28 cellular contexts compared by ENCODE assay signal in the genomic region with DNA sequence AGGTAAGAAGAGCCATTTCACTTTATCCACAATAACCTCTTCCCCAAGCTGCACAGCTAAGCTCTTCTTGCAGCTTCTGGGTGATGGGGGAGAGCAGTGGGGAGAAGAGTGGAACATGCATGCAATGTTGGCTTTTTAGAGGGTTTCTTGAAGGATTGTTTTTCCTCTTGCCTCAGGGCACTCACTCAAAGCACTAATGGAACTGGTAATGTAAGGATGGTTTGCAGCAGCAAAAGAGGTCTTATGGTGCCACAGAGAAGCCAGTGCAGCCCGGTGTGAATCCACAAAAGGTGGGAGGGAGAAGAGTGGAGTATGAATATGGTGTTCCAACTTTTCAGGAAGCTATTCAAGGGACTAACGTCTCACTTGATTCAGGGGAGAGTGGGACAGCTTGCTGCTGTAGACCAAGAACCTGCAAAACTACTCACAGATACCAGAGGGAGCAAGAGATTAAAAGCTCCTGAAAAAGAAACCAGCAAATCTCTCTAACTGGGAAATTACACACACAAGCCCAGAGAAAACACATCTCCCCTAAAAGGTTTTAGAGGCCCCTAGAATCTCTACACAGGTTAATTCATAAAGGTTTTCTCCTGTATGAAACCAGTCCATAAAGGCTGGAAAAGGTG.
DNase-seq lines count a peak whose midpoint lies in the region; ATAC-seq and TF ChIP-seq lines count a peak whose summit lies in the region.
"Had no signal": no experiment of that assay in that cellular context is flagged by ENCODE, and none has a peak within 500 bp of the region (broad histone marks: within the 10 kb centered on the region; RNA-seq: fewer than 3 reads in every experiment).

No MANE protein-coding gene starts in this region.

- no CpG with 5 or more reads among the region's 2 CpGs for WGBS in H9 (ENCODE audit: extremely low coverage, insufficient read length, low lambda C conversion rate)
- WGBS in trophoblast cell (ENCODE audit: extremely low coverage, insufficient coverage, insufficient read length) = no CpG with 5 or more reads among the region's 2 CpGs

- TF ChIP-seq CTCF in H9 (conservative IDR thresholded peaks at IDR 0.05) (peak; percentile 38; the same call in 2 of the 3 replicates), fibroblast of villous mesenchyme (IDR thresholded peaks at IDR 0.05; ENCODE audit: insufficient read depth, low read depth, low read length) (peak; percentile 33), lower lobe of right lung (IDR thresholded peaks at IDR 0.05) (no peak), A673 (conservative IDR thresholded peaks at IDR 0.05; ENCODE audit: low read depth, low read length) (no peak)

- H3K27ac Mint-ChIP-seq in H9 = peak overlapping the region; percentile 15 to 73 (median 44); a peak in 6 of 7 replicates
- H3K27ac Mint-ChIP-seq: naive thymus-derived CD8-positive, alpha-beta T cell; stimulated activated naive CD8-positive, alpha-beta T cell treated with anti-CD3 and anti-CD28 coated beads, Interleukin-15, Interleukin-2, amounts not matched to agents 100 ng/mL and 50 ng/mL, for 24 hours had no signal

- H3K27ac ChIP-seq in H9 (ENCODE audit: insufficient read length, low read depth, low read length) (no peak overlapping the region), trophoblast cell (ENCODE audit: low read depth, low read length) (no peak overlapping the region), lower lobe of right lung (no peak overlapping the region), A673 (ENCODE audit: low read depth, low read length, poor library complexity, severe bottlenecking) (no peak overlapping the region)
- H3K27ac ChIP-seq: ascending aorta, coronary artery, transverse colon, VCaP had no signal

- H3K36me3 ChIP-seq in trophoblast cell (ENCODE audit: control insufficient read depth in 1 of 2, insufficient read depth in 2 of 2, low read length in 2 of 2) = no peaks in the 10 kb centered on the region
- H3K36me3 ChIP-seq in lower lobe of right lung = no peaks in the 10 kb centered on the region
- no peaks in the 10 kb centered on the region for H3K36me3 ChIP-seq in A673 (ENCODE audit: insufficient read depth, low read length, poor library complexity, severe bottlenecking)
- H3K36me3 ChIP-seq: ascending aorta, transverse colon had no signal

- peaks cover 9 to 20% (median 11%) of the 10 kb centered on the region in 3 experiments; a peak in 5 of 7 replicates for H3K36me3 Mint-ChIP-seq in H9 (ENCODE audit: insufficient read depth in 1 of 3, low read depth in 3 of 3)
- H3K36me3 Mint-ChIP-seq in activated T-cell treated with anti-CD3 and anti-CD28 coated beads, Interleukin-2, amount 50 U/mL, for 4 hours (ENCODE audit: insufficient read depth) = peaks cover 2% of the 10 kb centered on the region

- no peaks in the 10 kb centered on the region; the same call in 1 of the 2 replicates for H3K4me1 ChIP-seq in H9 (ENCODE audit: insufficient read depth, low read length)
- peaks cover 0 to 5% of the 10 kb centered on the region in 2 experiments for H3K4me1 ChIP-seq in trophoblast cell (ENCODE audit: control insufficient read depth in 1 of 2, insufficient read depth in 2 of 2, low read length in 2 of 2)
- H3K4me1 ChIP-seq in lower lobe of right lung = no peaks in the 10 kb centered on the region
- H3K4me1 ChIP-seq in A673 (ENCODE audit: insufficient read depth, low read length, poor library complexity, severe bottlenecking) = no peaks in the 10 kb centered on the region
- H3K4me1 ChIP-seq: ascending aorta, Caco-2, transverse colon had no signal

- H4K12ac ChIP-seq in trophoblast cell (ENCODE audit: low read depth, low read length) = no peak overlapping the region

- no peak overlapping the region for H3K56ac ChIP-seq in H9 (ENCODE audit: insufficient read length, low read depth, low read length)

- no peaks in the 10 kb centered on the region; a peak in 1 of 5 replicates for H3K9me3 Mint-ChIP-seq in H9
- no peaks in the 10 kb centered on the region for H3K9me3 Mint-ChIP-seq in activated T-cell treated with anti-CD3 and anti-CD28 coated beads, Interleukin-2, amount 50 U/mL, for 4 hours
- H3K9me3 Mint-ChIP-seq: naive thymus-derived CD8-positive, alpha-beta T cell; stimulated activated naive CD8-positive, alpha-beta T cell treated with anti-CD3 and anti-CD28 coated beads, Interleukin-15, Interleukin-2, amounts not matched to agents 100 ng/mL and 50 ng/mL, for 24 hours had no signal

- H2BK12ac ChIP-seq in H9 (ENCODE audit: insufficient read length, low read depth, low read length) (no peak overlapping the region), trophoblast cell (ENCODE audit: low read length) (no peak overlapping the region)

- no peak overlapping the region for H2AK5ac ChIP-seq in H9 (ENCODE audit: insufficient read length, low read length)
- H2AK5ac ChIP-seq in trophoblast cell (ENCODE audit: low read length) = no peak overlapping the region

- no peak overlapping the region for H3K4me2 ChIP-seq in H9 (ENCODE audit: insufficient read depth, insufficient read length, low read length)
- peak overlapping the region; percentile 48 for H3K4me2 ChIP-seq in trophoblast cell (ENCODE audit: low read length)

- no peak overlapping the region for H2BK15ac ChIP-seq in H9 (ENCODE audit: low read depth, low read length)

- H3K9ac ChIP-seq in H9 (ENCODE audit: extremely low read depth, insufficient read length, low read length) = no peak overlapping the region
- no peak overlapping the region for H3K9ac ChIP-seq in trophoblast cell (ENCODE audit: low read length)

- CTCF ChIA-PET in A673 (lab: Charles Lee) = no interaction called here

- H2BK5ac ChIP-seq in H9 (ENCODE audit: insufficient read length, low read length) = no peak overlapping the region
- no peak overlapping the region for H2BK5ac ChIP-seq in trophoblast cell (ENCODE audit: low read depth, low read length, poor library complexity)

- no peaks in the 10 kb centered on the region for H4K20me1 ChIP-seq in H9 (ENCODE audit: control insufficient read depth, insufficient read depth, insufficient read length)

- H2AFZ ChIP-seq in H9 (ENCODE audit: low read length) = no peak overlapping the region
- no peak overlapping the region for H2AFZ ChIP-seq in trophoblast cell (ENCODE audit: insufficient read depth, low read length, poor library complexity)

- H4K91ac ChIP-seq in H9 (ENCODE audit: insufficient read length, low read depth, low read length) (no peak overlapping the region), trophoblast cell (ENCODE audit: low read depth, low read length) (no peak overlapping the region)

- H3K4ac ChIP-seq in H9 (ENCODE audit: low read depth, low read length) (no peak overlapping the region), trophoblast cell (ENCODE audit: low read depth, low read length) (no peak overlapping the region)

- H3K27me3 ChIP-seq in H9 (ENCODE audit: insufficient read depth, low read length) (no peaks in the 10 kb centered on the region), trophoblast cell (ENCODE audit: insufficient read depth, low read length) (no peaks in the 10 kb centered on the region), lower lobe of right lung (ENCODE audit: low read depth) (no peaks in the 10 kb centered on the region), A673 (replicated peaks; ENCODE audit: insufficient read depth, low read depth, low read length, poor library complexity) (no peaks in the 10 kb centered on the region)
- H3K27me3 ChIP-seq: ascending aorta, transverse colon had no signal

- no peak overlapping the region for H4K8ac ChIP-seq in H9 (replicated peaks; ENCODE audit: insufficient read length, low read depth, low read length)
- no peak overlapping the region for H4K8ac ChIP-seq in trophoblast cell (ENCODE audit: low read depth, low read length)

- H3K23me2 ChIP-seq in H9 (ENCODE audit: insufficient read length, low read depth, low read length, poor library complexity, severe bottlenecking) = no peaks in the 10 kb centered on the region

- no peak overlapping the region for H3K4me3 Mint-ChIP-seq in H9
- no peak overlapping the region for H3K4me3 Mint-ChIP-seq in activated T-cell treated with anti-CD3 and anti-CD28 coated beads, Interleukin-2, amount 50 U/mL, for 4 hours
- H3K4me3 Mint-ChIP-seq: naive thymus-derived CD8-positive, alpha-beta T cell; stimulated activated naive CD8-positive, alpha-beta T cell treated with anti-CD3 and anti-CD28 coated beads, Interleukin-15, Interleukin-2, amounts not matched to agents 100 ng/mL and 50 ng/mL, for 24 hours had no signal

- H3K4me3 ChIP-seq in fibroblast of villous mesenchyme (ENCODE audit: low read depth, low read length) (no peak overlapping the region), trophoblast cell (ENCODE audit: low read depth, low read length) (no peak overlapping the region), lower lobe of right lung (no peak overlapping the region), A673 (ENCODE audit: low read depth, low read length, poor library complexity, severe bottlenecking) (no peak overlapping the region)
- H3K4me3 ChIP-seq: ascending aorta, coronary artery, transverse colon had no signal

- no peak overlapping the region for H3T11ph ChIP-seq in H9 (ENCODE audit: low read length)

- POLR2A ChIA-PET in A673 (lab: Charles Lee; ENCODE audit: low non-redundant PET) = no interaction called here

- H3K18ac ChIP-seq in H9 (ENCODE audit: insufficient read length, low read depth, low read length) (no peak overlapping the region), trophoblast cell (ENCODE audit: low read length) (no peak overlapping the region)

- no TSS peak for BruUV-seq in A673 (replicated peaks; lab: Mats Ljungman, UMichigan)

- no peaks in the 10 kb centered on the region for H3K79me1 ChIP-seq in H9 (ENCODE audit: insufficient read depth, low read depth, low read length, poor library complexity, severe bottlenecking)
- H3K79me1 ChIP-seq in trophoblast cell (ENCODE audit: low read length) = no peaks in the 10 kb centered on the region

- no peak overlapping the region for H2BK20ac ChIP-seq in H9 (ENCODE audit: low read depth, low read length, poor library complexity, severe bottlenecking)

- H2BK120ac ChIP-seq in H9 (ENCODE audit: low read depth, low read length, poor library complexity, severe bottlenecking) = no peak overlapping the region
- H2BK120ac ChIP-seq in trophoblast cell (ENCODE audit: insufficient read depth, low read length, poor library complexity) = no peak overlapping the region

- H3K14ac ChIP-seq in H9 (ENCODE audit: insufficient read depth, low read length) (no peak overlapping the region), trophoblast cell (ENCODE audit: low read length) (no peak overlapping the region)

- intact Hi-C loops in lower lobe of right lung (cut with DNase I) = no loop called here
- intact Hi-C loops in A673 (cut with micrococcal nuclease; ENCODE audit: unreplicated experiment) = no loop called here

- no peaks in the 10 kb centered on the region for H3K9me3 ChIP-seq in H9 (ENCODE audit: control insufficient read depth, low read depth, low read length)
- H3K9me3 ChIP-seq in trophoblast cell (ENCODE audit: insufficient read depth, low read depth, low read length) = no peaks in the 10 kb centered on the region
- no peaks in the 10 kb centered on the region for H3K9me3 ChIP-seq in lower lobe of right lung
- H3K9me3 ChIP-seq in A673 (ENCODE audit: low read depth, low read length, poor library complexity, severe bottlenecking) = no peaks in the 10 kb centered on the region
- H3K9me3 ChIP-seq: ascending aorta, Caco-2, transverse colon had no signal

- DNase-seq in H9 (no peak), OCI-M1 (lab: John Stamatoyannopoulos, UW) (peak; percentile 40), fibroblast of villous mesenchyme (ENCODE audit: low read depth) (peak; percentile 26), trophoblast cell (peak in 1 of 2 donors; percentile 6), lower lobe of right lung (no peak), A673 (ENCODE audit: low spot score) (no peak)
- DNase-seq in activated T-cell treated with anti-CD3 and anti-CD28 coated beads, Interleukin-2, amount 50 U/mL, for 4 hours = no peak
- DNase-seq: activated CD4-positive, alpha-beta T cell treated with anti-CD3 and anti-CD28 coated beads, Interleukin-2, amount 50 U/mL, for 48 hours; activated naive CD4-positive, alpha-beta T cell treated with anti-CD3 and anti-CD28 coated beads, Interleukin-2, amount 50 U/mL, for 16 hours; activated T-cell treated with anti-CD3 and anti-CD28 coated beads for 4 hours; Caco-2; GOT3; hippocampal formation; kidney; MV-4-11; naive thymus-derived CD8-positive, alpha-beta T cell; NCI-H2081 treated with DMSO at 0.1 percent for 48 hours; NCI-H526 treated with DMSO at 0.1 percent for 48 hours; posterior cingulate gyrus; SIG-M5; stimulated activated CD4-positive, alpha-beta T cell treated with anti-CD3 and anti-CD28 coated beads, Interleukin-2, amount 100 ng/mL, for 48 hours; T-helper 1 cell; transverse colon had no signal

- H3K4me1 Mint-ChIP-seq in H9 = peaks cover 21 to 35% of the 10 kb centered on the region in 2 experiments
- no peaks in the 10 kb centered on the region for H3K4me1 Mint-ChIP-seq in activated T-cell treated with anti-CD3 and anti-CD28 coated beads, Interleukin-2, amount 50 U/mL, for 4 hours (ENCODE audit: low read depth)
- H3K4me1 Mint-ChIP-seq: naive thymus-derived CD8-positive, alpha-beta T cell had no signal

- no peaks in the 10 kb centered on the region for H3K27me3 Mint-ChIP-seq in H9 (ENCODE audit: low read depth)
- H3K27me3 Mint-ChIP-seq in activated T-cell treated with anti-CD3 and anti-CD28 coated beads, Interleukin-2, amount 50 U/mL, for 4 hours (ENCODE audit: low read depth) = no peaks in the 10 kb centered on the region
- H3K27me3 Mint-ChIP-seq: stimulated activated naive CD8-positive, alpha-beta T cell treated with anti-CD3 and anti-CD28 coated beads, Interleukin-15, Interleukin-2, amounts not matched to agents 100 ng/mL and 50 ng/mL, for 24 hours had no signal

- ATAC-seq in lower lobe of right lung (no peak), HG02623 (IDR thresholded peaks at IDR 0.05; ENCODE audit: unreplicated experiment) (no peak)
- ATAC-seq in activated T-cell treated with anti-CD3 and anti-CD28 coated beads, Interleukin-2, amount 50 U/mL, for 4 hours = no peak
- ATAC-seq: naive thymus-derived CD8-positive, alpha-beta T cell had no signal

- H4K5ac ChIP-seq in H9 (ENCODE audit: insufficient read length, low read depth, low read length) = no peak overlapping the region

- no peaks in the 10 kb centered on the region for H3K79me2 ChIP-seq in H9 (ENCODE audit: insufficient read depth, low read length)
- H3K79me2 ChIP-seq in trophoblast cell (ENCODE audit: control insufficient read depth, insufficient read depth, low read length, poor library complexity) = no peaks in the 10 kb centered on the region

- H3K23ac ChIP-seq in H9 (ENCODE audit: insufficient read length, low read depth, low read length) (no peak overlapping the region), trophoblast cell (ENCODE audit: low read length) (no peak overlapping the region)

Comparison
In these comparisons a context has a peak if more than half of its experiments do, and no peak if none do; other contexts are left out.
1. DNase-seq: peak in OCI-M1 (single experiment) and fibroblast of villous mesenchyme (single experiment); none in H9 (single experiment), lower lobe of right lung (single experiment), A673 (single experiment) and activated T-cell treated with anti-CD3 and anti-CD28 coated beads, Interleukin-2, amount 50 U/mL, for 4 hours (single experiment).
2. CTCF ChIP-seq: peak in H9 (single experiment) and fibroblast of villous mesenchyme (single experiment); none in lower lobe of right lung (single experiment) and A673 (single experiment).